22 cellular contexts compared by ENCODE assay signal in genomic region chr11:30015725-30016449, GRCh38. TPM values are rescaled to one million over a fixed set of nuclear protein-coding genes. Genes with fewer than 3 reads are reported as not detected.
DNase-seq lines count a peak whose midpoint lies in the region; ATAC-seq and TF ChIP-seq lines count a peak whose summit lies in the region.
"Had no signal": no experiment of that assay in that cellular context is flagged by ENCODE, and none has a peak within 500 bp of the region (broad histone marks: within the 10 kb centered on the region; RNA-seq: fewer than 3 reads in every experiment).

No MANE protein-coding gene starts in this region.

- TF ChIP-seq POLR2A in upper lobe of left lung (IDR thresholded peaks at IDR 0.05): no peak

- no peak overlapping the region for H3K56ac ChIP-seq in mesendoderm (ENCODE audit: low read length)

- ATAC-seq in upper lobe of left lung (ENCODE audit: low FRiP score in 2 of 2) (no peak), GM21825 (IDR thresholded peaks at IDR 0.05; ENCODE audit: unreplicated experiment) (no peak), HG03175 (IDR thresholded peaks at IDR 0.05; ENCODE audit: unreplicated experiment) (no peak)
- ATAC-seq: stimulated activated naive CD8-positive, alpha-beta T cell treated with anti-CD3 and anti-CD28 coated beads, Interleukin-15, Interleukin-2, amounts not matched to agents 100 U/mL and 50 U/mL, for 24 hours had no signal

- no peak overlapping the region for H3K23ac ChIP-seq in mesendoderm (ENCODE audit: low read length)

- TF ChIP-seq EP300 in upper lobe of left lung (IDR thresholded peaks at IDR 0.05): no peak

- H3K27me3 ChIP-seq in ectodermal cell (ENCODE audit: control insufficient read depth, insufficient read depth, low read length, poor library complexity, severe bottlenecking) (peaks cover 73% of the 10 kb centered on the region), upper lobe of left lung (peaks cover 0 to 12% (median 2%) of the 10 kb centered on the region in 4 donors), mesendoderm (ENCODE audit: insufficient read depth, low read length, poor library complexity) (peaks cover 52% of the 10 kb centered on the region)

- H3K79me1 ChIP-seq in mesendoderm (ENCODE audit: low read length): no peaks in the 10 kb centered on the region

- H3K4me3 ChIP-seq in ectodermal cell (ENCODE audit: insufficient read depth, low read depth, low read length) (peak overlapping the region; percentile 37), upper lobe of left lung (peak overlapping the region in 3 of 4 donors; percentile 35 to 48 (median 45)), mesendoderm (ENCODE audit: low read length) (no peak overlapping the region)

- no peak overlapping the region for H3K4me2 ChIP-seq in mesendoderm (ENCODE audit: low read length)

- no peak overlapping the region for H4K8ac ChIP-seq in mesendoderm (ENCODE audit: low read depth, low read length)

- H2AK5ac ChIP-seq in mesendoderm (ENCODE audit: low read length): no peak overlapping the region

- H3K9me3 ChIP-seq in ectodermal cell (ENCODE audit: control insufficient read depth, low read length) (no peaks in the 10 kb centered on the region), upper lobe of left lung (no peaks in the 10 kb centered on the region)

- no peak overlapping the region for H4K5ac ChIP-seq in mesendoderm (ENCODE audit: low read length)

- no peak overlapping the region for H3K4ac ChIP-seq in mesendoderm (ENCODE audit: low read depth, low read length)

- H3K4me1 ChIP-seq in ectodermal cell (ENCODE audit: control insufficient read depth, insufficient read depth, low read length): no peaks in the 10 kb centered on the region
- peaks cover 4 to 15% (median 11%) of the 10 kb centered on the region in 4 donors for H3K4me1 ChIP-seq in upper lobe of left lung
- H3K4me1 ChIP-seq in mesendoderm (ENCODE audit: control insufficient read depth, low read depth, low read length): no peaks in the 10 kb centered on the region

- no peak overlapping the region for H3K9ac ChIP-seq in mesendoderm (ENCODE audit: low read length)

- DNase-seq in NCI-H524 (lab: John Stamatoyannopoulos, UW) (peak; percentile 8 to 19), NCI-H524 treated with DMSO at 0.1 percent for 48 hours (lab: John Stamatoyannopoulos, UW) (no peak), iPS-NIHi11 (ENCODE audit: low spot score) (peak; percentile 20), upper lobe of left lung (peak in 1 of 2 donors; percentile 45), mesendoderm (no peak)
- DNase-seq: activated effector memory CD4-positive, alpha-beta T cell treated with Interleukin-2 at 50 U/mL for 16 hours; CD4-positive, alpha-beta T cell; HFFc6; immature natural killer cell; NCI-H1694 treated with DMSO at 0.1 percent for 48 hours; occipital lobe; stimulated activated CD4-positive, alpha-beta T cell treated with anti-CD3 and anti-CD28 coated beads, Interleukin-12 subunit alpha, Interleukin-12 subunit beta, amount 100 ng/mL, for 4 hours; stimulated activated naive CD8-positive, alpha-beta T cell treated with anti-CD3 and anti-CD28 coated beads, Interleukin-15, Interleukin-2, amounts not matched to agents 100 U/mL and 50 U/mL, for 24 hours; SW 1271 had no signal

- H2BK15ac ChIP-seq in mesendoderm (replicated peaks; ENCODE audit: low read depth): no peak overlapping the region

- H3K18ac ChIP-seq in mesendoderm (ENCODE audit: low read length): no peak overlapping the region

- H3K79me2 ChIP-seq in mesendoderm (ENCODE audit: control insufficient read depth, insufficient read depth, low read length): no peaks in the 10 kb centered on the region

- TF ChIP-seq CTCF in upper lobe of left lung (IDR thresholded peaks at IDR 0.05): no peak

- no peak overlapping the region for H2BK5ac ChIP-seq in mesendoderm (ENCODE audit: low read length)

- H3K36me3 ChIP-seq in ectodermal cell (ENCODE audit: control insufficient read depth, insufficient read depth, low read length) (no peaks in the 10 kb centered on the region), upper lobe of left lung (no peaks in the 10 kb centered on the region), mesendoderm (ENCODE audit: control insufficient read depth, insufficient read depth, low read length) (no peaks in the 10 kb centered on the region)

- WGBS in ectodermal cell, 2 experiments: 4 to 6% methylated on average over 33 of the region's 33 CpGs
- 3 to 7% methylated on average over 28 to 33 of the region's 33 CpGs for WGBS in upper lobe of left lung, 2 donors
- no CpG with 5 or more reads among the region's 33 CpGs for WGBS in mesendoderm (ENCODE audit: extremely low coverage, insufficient coverage, low lambda C conversion rate)

- H3K27ac ChIP-seq in ectodermal cell (ENCODE audit: insufficient read depth, low read depth, low read length, poor library complexity, severe bottlenecking) (no peak overlapping the region), upper lobe of left lung (no peak overlapping the region), mesendoderm (ENCODE audit: low read depth, low read length) (no peak overlapping the region)
- H3K27ac ChIP-seq: VCaP had no signal

- no peak overlapping the region for H2BK120ac ChIP-seq in mesendoderm (ENCODE audit: low read depth, low read length)

RNA-seq across cellular contexts. Expression of gene KCNA4, which starts 0.9 kb away (rescaled TPM):
- polyA plus RNA-seq in ectodermal cell (2013, experiment 1 of 4): 0.94 TPM
- 1.5 TPM for polyA plus RNA-seq in ectodermal cell (2013, experiment 2 of 4)
- polyA plus RNA-seq in ectodermal cell (2013, experiment 3 of 4): 0.96 TPM
- 0.53 TPM for polyA plus RNA-seq in ectodermal cell (2013, experiment 4 of 4)
- total RNA-seq in upper lobe of left lung: 1 to 10 TPM in 3 of 6 donors, under 1 TPM in 3; under 0.01 to 2.9 (median 0.90) TPM
- polyA plus RNA-seq in mesendoderm (2013, experiment 1 of 2): 0.06 TPM
- polyA plus RNA-seq in mesendoderm (2013, experiment 2 of 2): 0.15 TPM
- total RNA-seq: A172; activated CD8-positive, alpha-beta memory T cell treated with anti-CD3 and anti-CD28 coated beads for 36 hours; CD4-positive, alpha-beta T cell; dermis microvascular lymphatic vessel endothelial cell; HFFc6; mononuclear cell had no signal
- polyA plus RNA-seq: immature natural killer cell had no signal

Comparison
In these comparisons a context has a peak if more than half of its experiments do, and no peak if none do; other contexts are left out.
1. DNase-seq: peak in NCI-H524 (2 of 2) and iPS-NIHi11 (single experiment); none in NCI-H524 treated with DMSO at 0.1 percent for 48 hours (single experiment) and mesendoderm (single experiment).